In the genomic region with DNA sequence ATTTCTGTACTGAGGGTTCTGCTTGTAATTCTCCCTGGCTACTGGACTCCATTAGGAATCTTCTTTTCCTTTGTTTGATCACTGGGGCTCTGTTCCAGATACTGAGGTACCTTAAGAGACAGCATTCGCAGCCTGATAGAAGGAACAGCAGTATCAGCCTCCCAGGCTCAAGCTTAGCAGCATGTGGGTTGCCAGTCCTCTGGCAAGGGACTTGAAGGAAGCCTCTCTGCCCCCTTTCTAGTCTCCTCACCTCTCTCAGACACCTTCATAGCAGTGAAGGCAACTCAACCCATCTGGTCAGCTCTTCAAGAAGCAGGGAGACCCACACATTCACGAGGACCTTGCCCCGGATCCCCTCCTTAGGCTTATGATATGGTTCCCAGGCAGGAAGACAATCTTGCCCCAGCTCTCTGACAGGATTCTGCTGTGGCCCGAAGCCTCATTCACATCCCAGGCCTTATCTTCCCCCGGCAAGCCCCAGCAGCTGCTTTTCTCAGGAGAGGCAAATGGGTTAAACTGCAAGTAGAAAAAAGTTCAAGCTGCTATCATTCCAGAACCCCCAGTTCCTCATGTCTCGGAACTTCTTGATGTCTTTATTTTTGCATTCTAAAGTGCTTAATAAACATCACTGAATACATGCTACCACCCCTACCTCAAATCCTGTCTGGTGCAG, we compare ENCODE assay signal across 1 cellular context.
TF ChIP-seq lines count a peak whose summit lies in the region.

No MANE protein-coding gene starts in this region.

TF ChIP-seq in HepG2, 621 proteins besides CTCF, POLR2A, EP300 and RAD21 (continued from another document):
- TF ChIP-seq, protein P1, sequence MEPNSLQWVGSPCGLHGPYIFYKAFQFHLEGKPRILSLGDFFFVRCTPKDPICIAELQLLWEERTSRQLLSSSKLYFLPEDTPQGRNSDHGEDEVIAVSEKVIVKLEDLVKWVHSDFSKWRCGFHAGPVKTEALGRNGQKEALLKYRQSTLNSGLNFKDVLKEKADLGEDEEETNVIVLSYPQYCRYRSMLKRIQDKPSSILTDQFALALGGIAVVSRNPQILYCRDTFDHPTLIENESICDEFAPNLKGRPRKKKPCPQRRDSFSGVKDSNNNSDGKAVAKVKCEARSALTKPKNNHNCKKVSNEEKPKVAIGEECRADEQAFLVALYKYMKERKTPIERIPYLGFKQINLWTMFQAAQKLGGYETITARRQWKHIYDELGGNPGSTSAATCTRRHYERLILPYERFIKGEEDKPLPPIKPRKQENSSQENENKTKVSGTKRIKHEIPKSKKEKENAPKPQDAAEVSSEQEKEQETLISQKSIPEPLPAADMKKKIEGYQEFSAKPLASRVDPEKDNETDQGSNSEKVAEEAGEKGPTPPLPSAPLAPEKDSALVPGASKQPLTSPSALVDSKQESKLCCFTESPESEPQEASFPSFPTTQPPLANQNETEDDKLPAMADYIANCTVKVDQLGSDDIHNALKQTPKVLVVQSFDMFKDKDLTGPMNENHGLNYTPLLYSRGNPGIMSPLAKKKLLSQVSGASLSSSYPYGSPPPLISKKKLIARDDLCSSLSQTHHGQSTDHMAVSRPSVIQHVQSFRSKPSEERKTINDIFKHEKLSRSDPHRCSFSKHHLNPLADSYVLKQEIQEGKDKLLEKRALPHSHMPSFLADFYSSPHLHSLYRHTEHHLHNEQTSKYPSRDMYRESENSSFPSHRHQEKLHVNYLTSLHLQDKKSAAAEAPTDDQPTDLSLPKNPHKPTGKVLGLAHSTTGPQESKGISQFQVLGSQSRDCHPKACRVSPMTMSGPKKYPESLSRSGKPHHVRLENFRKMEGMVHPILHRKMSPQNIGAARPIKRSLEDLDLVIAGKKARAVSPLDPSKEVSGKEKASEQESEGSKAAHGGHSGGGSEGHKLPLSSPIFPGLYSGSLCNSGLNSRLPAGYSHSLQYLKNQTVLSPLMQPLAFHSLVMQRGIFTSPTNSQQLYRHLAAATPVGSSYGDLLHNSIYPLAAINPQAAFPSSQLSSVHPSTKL (CRISPR knock-in tag; IDR thresholded peaks at IDR 0.05), result no peak
- TF ChIP-seq, protein P2, sequence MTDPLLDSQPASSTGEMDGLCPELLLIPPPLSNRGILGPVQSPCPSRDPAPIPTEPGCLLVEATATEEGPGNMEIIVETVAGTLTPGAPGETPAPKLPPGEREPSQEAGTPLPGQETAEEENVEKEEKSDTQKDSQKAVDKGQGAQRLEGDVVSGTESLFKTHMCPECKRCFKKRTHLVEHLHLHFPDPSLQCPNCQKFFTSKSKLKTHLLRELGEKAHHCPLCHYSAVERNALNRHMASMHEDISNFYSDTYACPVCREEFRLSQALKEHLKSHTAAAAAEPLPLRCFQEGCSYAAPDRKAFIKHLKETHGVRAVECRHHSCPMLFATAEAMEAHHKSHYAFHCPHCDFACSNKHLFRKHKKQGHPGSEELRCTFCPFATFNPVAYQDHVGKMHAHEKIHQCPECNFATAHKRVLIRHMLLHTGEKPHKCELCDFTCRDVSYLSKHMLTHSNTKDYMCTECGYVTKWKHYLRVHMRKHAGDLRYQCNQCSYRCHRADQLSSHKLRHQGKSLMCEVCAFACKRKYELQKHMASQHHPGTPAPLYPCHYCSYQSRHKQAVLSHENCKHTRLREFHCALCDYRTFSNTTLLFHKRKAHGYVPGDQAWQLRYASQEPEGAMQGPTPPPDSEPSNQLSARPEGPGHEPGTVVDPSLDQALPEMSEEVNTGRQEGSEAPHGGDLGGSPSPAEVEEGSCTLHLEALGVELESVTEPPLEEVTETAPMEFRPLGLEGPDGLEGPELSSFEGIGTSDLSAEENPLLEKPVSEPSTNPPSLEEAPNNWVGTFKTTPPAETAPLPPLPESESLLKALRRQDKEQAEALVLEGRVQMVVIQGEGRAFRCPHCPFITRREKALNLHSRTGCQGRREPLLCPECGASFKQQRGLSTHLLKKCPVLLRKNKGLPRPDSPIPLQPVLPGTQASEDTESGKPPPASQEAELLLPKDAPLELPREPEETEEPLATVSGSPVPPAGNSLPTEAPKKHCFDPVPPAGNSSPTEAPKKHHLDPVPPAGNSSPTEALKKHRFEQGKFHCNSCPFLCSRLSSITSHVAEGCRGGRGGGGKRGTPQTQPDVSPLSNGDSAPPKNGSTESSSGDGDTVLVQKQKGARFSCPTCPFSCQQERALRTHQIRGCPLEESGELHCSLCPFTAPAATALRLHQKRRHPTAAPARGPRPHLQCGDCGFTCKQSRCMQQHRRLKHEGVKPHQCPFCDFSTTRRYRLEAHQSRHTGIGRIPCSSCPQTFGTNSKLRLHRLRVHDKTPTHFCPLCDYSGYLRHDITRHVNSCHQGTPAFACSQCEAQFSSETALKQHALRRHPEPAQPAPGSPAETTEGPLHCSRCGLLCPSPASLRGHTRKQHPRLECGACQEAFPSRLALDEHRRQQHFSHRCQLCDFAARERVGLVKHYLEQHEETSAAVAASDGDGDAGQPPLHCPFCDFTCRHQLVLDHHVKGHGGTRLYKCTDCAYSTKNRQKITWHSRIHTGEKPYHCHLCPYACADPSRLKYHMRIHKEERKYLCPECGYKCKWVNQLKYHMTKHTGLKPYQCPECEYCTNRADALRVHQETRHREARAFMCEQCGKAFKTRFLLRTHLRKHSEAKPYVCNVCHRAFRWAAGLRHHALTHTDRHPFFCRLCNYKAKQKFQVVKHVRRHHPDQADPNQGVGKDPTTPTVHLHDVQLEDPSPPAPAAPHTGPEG (CRISPR knock-in tag; IDR thresholded peaks at IDR 0.05), result no peak
- TF ChIP-seq ZNF549 (CRISPR knock-in tag; IDR thresholded peaks at IDR 0.05) (no peak), CAMTA2 (CRISPR knock-in tag; IDR thresholded peaks at IDR 0.05; ENCODE audit: borderline replicate concordance) (no peak), FLYWCH1 (CRISPR knock-in tag; IDR thresholded peaks at IDR 0.05) (no peak), TBX2 (CRISPR knock-in tag; IDR thresholded peaks at IDR 0.05; ENCODE audit: borderline replicate concordance) (no peak), ZNF775 (CRISPR knock-in tag; IDR thresholded peaks at IDR 0.05; ENCODE audit: borderline replicate concordance) (no peak), KMT2B (CRISPR knock-in tag; IDR thresholded peaks at IDR 0.05) (no peak), ARNTL (CRISPR knock-in tag; IDR thresholded peaks at IDR 0.05) (no peak), ZNF790 (CRISPR knock-in tag; IDR thresholded peaks at IDR 0.05; ENCODE audit: borderline replicate concordance) (no peak)
- TF ChIP-seq, protein P3, sequence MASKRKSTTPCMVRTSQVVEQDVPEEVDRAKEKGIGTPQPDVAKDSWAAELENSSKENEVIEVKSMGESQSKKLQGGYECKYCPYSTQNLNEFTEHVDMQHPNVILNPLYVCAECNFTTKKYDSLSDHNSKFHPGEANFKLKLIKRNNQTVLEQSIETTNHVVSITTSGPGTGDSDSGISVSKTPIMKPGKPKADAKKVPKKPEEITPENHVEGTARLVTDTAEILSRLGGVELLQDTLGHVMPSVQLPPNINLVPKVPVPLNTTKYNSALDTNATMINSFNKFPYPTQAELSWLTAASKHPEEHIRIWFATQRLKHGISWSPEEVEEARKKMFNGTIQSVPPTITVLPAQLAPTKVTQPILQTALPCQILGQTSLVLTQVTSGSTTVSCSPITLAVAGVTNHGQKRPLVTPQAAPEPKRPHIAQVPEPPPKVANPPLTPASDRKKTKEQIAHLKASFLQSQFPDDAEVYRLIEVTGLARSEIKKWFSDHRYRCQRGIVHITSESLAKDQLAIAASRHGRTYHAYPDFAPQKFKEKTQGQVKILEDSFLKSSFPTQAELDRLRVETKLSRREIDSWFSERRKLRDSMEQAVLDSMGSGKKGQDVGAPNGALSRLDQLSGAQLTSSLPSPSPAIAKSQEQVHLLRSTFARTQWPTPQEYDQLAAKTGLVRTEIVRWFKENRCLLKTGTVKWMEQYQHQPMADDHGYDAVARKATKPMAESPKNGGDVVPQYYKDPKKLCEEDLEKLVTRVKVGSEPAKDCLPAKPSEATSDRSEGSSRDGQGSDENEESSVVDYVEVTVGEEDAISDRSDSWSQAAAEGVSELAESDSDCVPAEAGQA (IDR thresholded peaks at IDR 0.05; ENCODE audit: low read depth), result no peak
- TF ChIP-seq, protein P3 (CRISPR knock-in tag; IDR thresholded peaks at IDR 0.05; ENCODE audit: borderline replicate concordance), result no peak
- TF ChIP-seq, protein P4, sequence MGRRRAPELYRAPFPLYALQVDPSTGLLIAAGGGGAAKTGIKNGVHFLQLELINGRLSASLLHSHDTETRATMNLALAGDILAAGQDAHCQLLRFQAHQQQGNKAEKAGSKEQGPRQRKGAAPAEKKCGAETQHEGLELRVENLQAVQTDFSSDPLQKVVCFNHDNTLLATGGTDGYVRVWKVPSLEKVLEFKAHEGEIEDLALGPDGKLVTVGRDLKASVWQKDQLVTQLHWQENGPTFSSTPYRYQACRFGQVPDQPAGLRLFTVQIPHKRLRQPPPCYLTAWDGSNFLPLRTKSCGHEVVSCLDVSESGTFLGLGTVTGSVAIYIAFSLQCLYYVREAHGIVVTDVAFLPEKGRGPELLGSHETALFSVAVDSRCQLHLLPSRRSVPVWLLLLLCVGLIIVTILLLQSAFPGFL (CRISPR knock-in tag; IDR thresholded peaks at IDR 0.05), result no peak
- TF ChIP-seq, protein P5, sequence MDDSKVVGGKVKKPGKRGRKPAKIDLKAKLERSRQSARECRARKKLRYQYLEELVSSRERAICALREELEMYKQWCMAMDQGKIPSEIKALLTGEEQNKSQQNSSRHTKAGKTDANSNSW (CRISPR knock-in tag; IDR thresholded peaks at IDR 0.05; ENCODE audit: borderline replicate concordance), result no peak
